In genomic region chr20:3861191-3861590, GRCh38 we compare ENCODE assay signal across 20 cellular contexts. TPM values are rescaled to one million over a fixed set of nuclear protein-coding genes. Genes with fewer than 3 reads are reported as not detected.
DNase-seq lines count a peak whose midpoint lies in the region; ATAC-seq and TF ChIP-seq lines count a peak whose summit lies in the region.
"Had no signal": no experiment of that assay in that cellular context is flagged by ENCODE, and none has a peak within 500 bp of the region (broad histone marks: within the 10 kb centered on the region; RNA-seq: fewer than 3 reads in every experiment).

No MANE protein-coding gene starts in this region.

- ATAC-seq in CD8-positive, alpha-beta T cell = no peak
- ATAC-seq: A549 had no signal

- POLR2A ChIA-PET in CD8-positive, alpha-beta T cell (lab: Charles Lee) = no interaction called here

- no peaks in the 10 kb centered on the region for H3K9me3 ChIP-seq in CD8-positive, alpha-beta T cell (ENCODE audit: low read length)
- peaks cover 7% of the 10 kb centered on the region for H3K9me3 ChIP-seq in SJCRH30 (replicated peaks)
- H3K9me3 ChIP-seq: BE2C, HAP-1 had no signal

- H3K9me3 Mint-ChIP-seq in CD8-positive, alpha-beta T cell = no peaks in the 10 kb centered on the region
- peaks cover 12% of the 10 kb centered on the region for H3K9me3 Mint-ChIP-seq in nephron progenitor cell
- H3K9me3 Mint-ChIP-seq: CD4-positive, alpha-beta T cell; HFFc6 had no signal

- intact Hi-C loops in CD8-positive, alpha-beta T cell (cut with DNase I, micrococcal nuclease) = no loop called here

- H3K36me3 ChIP-seq in CD8-positive, alpha-beta T cell (ENCODE audit: insufficient read depth, low read length) = peaks cover 56% of the 10 kb centered on the region
- peaks cover 52% of the 10 kb centered on the region for H3K36me3 ChIP-seq in SJCRH30

- H3K4me3 Mint-ChIP-seq in CD8-positive, alpha-beta T cell = no peak overlapping the region
- H3K4me3 Mint-ChIP-seq in nephron progenitor cell = peak overlapping the region; percentile 25
- H3K4me3 Mint-ChIP-seq: CD14-positive monocyte; CD4-positive, alpha-beta T cell; HFFc6 had no signal

- peak overlapping the region; percentile 22 for H3K27ac Mint-ChIP-seq in CD8-positive, alpha-beta T cell
- no peak overlapping the region for H3K27ac Mint-ChIP-seq in nephron progenitor cell
- H3K27ac Mint-ChIP-seq: CD4-positive, alpha-beta T cell; HFFc6 had no signal

- H3K4me1 Mint-ChIP-seq in CD8-positive, alpha-beta T cell (ENCODE audit: low read depth) = peaks cover 4% of the 10 kb centered on the region
- H3K4me1 Mint-ChIP-seq in nephron progenitor cell = no peaks in the 10 kb centered on the region

- no peaks in the 10 kb centered on the region for H3K27me3 ChIP-seq in CD8-positive, alpha-beta T cell (ENCODE audit: insufficient read depth, low read length)
- H3K27me3 ChIP-seq in SJCRH30 = no peaks in the 10 kb centered on the region
- H3K27me3 ChIP-seq: BE2C; BLaER1 treated with 17β-estradiol and CSF1 and Interleukin-3, amounts not matched to agents 10 nM and 100 nM had no signal

- no peak overlapping the region for H3K4me3 ChIP-seq in CD8-positive, alpha-beta T cell (ENCODE audit: low read depth, low read length)
- no peak overlapping the region for H3K4me3 ChIP-seq in SJCRH30
- H3K4me3 ChIP-seq: A549, HAP-1 had no signal

- no peaks in the 10 kb centered on the region for H3K27me3 Mint-ChIP-seq in CD8-positive, alpha-beta T cell (ENCODE audit: low read depth)
- H3K27me3 Mint-ChIP-seq in nephron progenitor cell (ENCODE audit: low read depth, poor library complexity) = no peaks in the 10 kb centered on the region
- H3K27me3 Mint-ChIP-seq: CD4-positive, alpha-beta T cell had no signal

- peaks cover 81% of the 10 kb centered on the region for H3K36me3 Mint-ChIP-seq in CD8-positive, alpha-beta T cell
- H3K36me3 Mint-ChIP-seq in nephron progenitor cell (ENCODE audit: low read depth) = peaks cover 62% of the 10 kb centered on the region

- TF ChIP-seq CTCF in CD8-positive, alpha-beta T cell (IDR thresholded peaks at IDR 0.05) = no peak
- no peak for TF ChIP-seq CTCF in nephron progenitor cell (IDR thresholded peaks at IDR 0.05)

- no peak for DNase-seq in CD8-positive, alpha-beta T cell
- DNase-seq in SJCRH30 = peak; percentile 76 to 79
- DNase-seq in nephron progenitor cell = no peak
- no peak for DNase-seq in NCI-H2107 (lab: John Stamatoyannopoulos, UW)
- DNase-seq in NCI-H510A (lab: John Stamatoyannopoulos, UW) = no peak
- DNase-seq in activated naive CD4-positive, alpha-beta T cell treated with anti-CD3 and anti-CD28 coated beads, Interleukin-2, amount 50 U/mL, for 16 hours = no peak
- DNase-seq: 8988T; ACHN; AML-193; BE2C; CD4-positive, alpha-beta T cell; COR-L47; DMS153; DND-41; GOT3; HFFc6 had no signal

- CTCF ChIA-PET in CD8-positive, alpha-beta T cell (lab: Charles Lee) = no interaction called here

- no peak overlapping the region for H3K27ac ChIP-seq in CD8-positive, alpha-beta T cell (ENCODE audit: low read depth, low read length)
- peak overlapping the region; percentile 59 for H3K27ac ChIP-seq in SJCRH30
- H3K27ac ChIP-seq: A549; BLaER1 treated with 17β-estradiol and CSF1 and Interleukin-3, amounts not matched to agents 10 nM and 100 nM had no signal

- H3K4me1 ChIP-seq in CD8-positive, alpha-beta T cell (ENCODE audit: insufficient read depth, low read length) = no peaks in the 10 kb centered on the region
- peaks cover 6% of the 10 kb centered on the region; the same call in 1 of the 2 replicates for H3K4me1 ChIP-seq in SJCRH30
- H3K4me1 ChIP-seq: A549, BE2C, HAP-1 had no signal

RNA-seq across cellular contexts. Expression of gene MAVS, which starts 14.6 kb away (rescaled TPM):
- 10 to 100 TPM in 1 of 2 experiments, 1 to 10 TPM in 1; 10.0 to 10.5 TPM for total RNA-seq in CD8-positive, alpha-beta T cell
- total RNA-seq in SJCRH30 (2014; rRNA removed; shearing (Covaris generic)) = 26.4 and 28.9 TPM in 2 replicates

RNA-seq across cellular contexts. Expression of gene PANK2, which starts 28.0 kb away (rescaled TPM):
- 10 to 100 TPM; 44.2 to 53.5 TPM for total RNA-seq in CD8-positive, alpha-beta T cell
- 48.0 and 57.9 TPM in 2 replicates for total RNA-seq in SJCRH30 (2014; rRNA removed; shearing (Covaris generic))

RNA-seq across cellular contexts. Expression of gene AP5S1, which starts 40.8 kb away (rescaled TPM):
- 1 to 10 TPM; 5.2 to 6.3 TPM for total RNA-seq in CD8-positive, alpha-beta T cell
- 8.9 and 9.4 TPM in 2 replicates for total RNA-seq in SJCRH30 (2014; rRNA removed; shearing (Covaris generic))

Comparison
In these comparisons a context has a peak if more than half of its experiments do, and no peak if none do; other contexts are left out.
1. DNase-seq: peak in SJCRH30 (2 of 2); none in CD8-positive, alpha-beta T cell (0 of 7), nephron progenitor cell (single experiment), NCI-H2107 (single experiment), NCI-H510A (single experiment) and activated naive CD4-positive, alpha-beta T cell treated with anti-CD3 and anti-CD28 coated beads, Interleukin-2, amount 50 U/mL, for 16 hours (single experiment).